8 cellular contexts compared by ENCODE assay signal in genomic region chr12:7937867-7938506, GRCh38. TPM values are rescaled to one million over a fixed set of nuclear protein-coding genes. Genes with fewer than 3 reads are reported as not detected.
A peak's percentile ranks its signal among the peaks of the same experiment; 100 is the strongest.
DNase-seq lines count a peak whose midpoint lies in the region; ATAC-seq and TF ChIP-seq lines count a peak whose summit lies in the region.

No MANE protein-coding gene starts in this region.

- H3K4me3 ChIP-seq in Caco-2 (ENCODE audit: low read depth, low read length) = no peak overlapping the region

- H3K4me1 ChIP-seq in Caco-2 = peaks cover 27% of the 10 kb centered on the region

- BruUV-seq in Caco-2 (replicated peaks; lab: Mats Ljungman, UMichigan) = no TSS peak

- intact Hi-C loops in Caco-2 (cut with micrococcal nuclease; ENCODE audit: unreplicated experiment) = no loop called here
- intact Hi-C loops in activated T-helper 2 cell treated with anti-CD3 and anti-CD28 coated beads, Interferon-gamma antibody, Interleukin-2, Interleukin-4, amounts not matched to agents 10 μg/mL and 5 μg/mL and 100 μg/mL, durations not matched to agents 14 hours and 24 hours and 36 hours (cut with micrococcal nuclease) = loop anchor here (5.0 kb wide), 1 partner anchor 144 kb away; the partner anchor contains the start of gene NECAP1

- TF ChIP-seq CTCF in Caco-2 (IDR thresholded peaks at IDR 0.05; ENCODE audit: insufficient read depth in 1 of 2, low read depth in 1 of 2, low read length in 1 of 2, severe bottlenecking in 1 of 2, unreplicated experiment in 1 of 2) = no peak

- peak overlapping the region; percentile 4 for H3K27ac Mint-ChIP-seq in Caco-2 (ENCODE audit: unreplicated experiment)
- H3K27ac Mint-ChIP-seq in activated T-helper 2 cell treated with anti-CD3 and anti-CD28 coated beads, Interferon-gamma antibody, Interleukin-2, Interleukin-4, amounts not matched to agents 10 μg/mL and 5 μg/mL and 100 μg/mL, durations not matched to agents 14 hours and 24 hours and 36 hours = peak overlapping the region; percentile 49
- H3K27ac Mint-ChIP-seq in naive thymus-derived CD8-positive, alpha-beta T cell = peak overlapping the region in 9 of 10 donors; percentile 22 to 89 (median 50)

- H3K9me3 Mint-ChIP-seq in Caco-2 (ENCODE audit: unreplicated experiment) = no peaks in the 10 kb centered on the region
- no peaks in the 10 kb centered on the region for H3K9me3 Mint-ChIP-seq in activated T-helper 2 cell treated with anti-CD3 and anti-CD28 coated beads, Interferon-gamma antibody, Interleukin-2, Interleukin-4, amounts not matched to agents 10 μg/mL and 5 μg/mL and 100 μg/mL, durations not matched to agents 14 hours and 24 hours and 36 hours
- no peaks in the 10 kb centered on the region for H3K9me3 Mint-ChIP-seq in naive thymus-derived CD8-positive, alpha-beta T cell

- no peaks in the 10 kb centered on the region for H3K36me3 Mint-ChIP-seq in Caco-2 (ENCODE audit: insufficient read depth, unreplicated experiment)
- no peaks in the 10 kb centered on the region for H3K36me3 Mint-ChIP-seq in activated T-helper 2 cell treated with anti-CD3 and anti-CD28 coated beads, Interferon-gamma antibody, Interleukin-2, Interleukin-4, amounts not matched to agents 10 μg/mL and 5 μg/mL and 100 μg/mL, durations not matched to agents 14 hours and 24 hours and 36 hours (ENCODE audit: low read depth)
- no peaks in the 10 kb centered on the region for H3K36me3 Mint-ChIP-seq in naive thymus-derived CD8-positive, alpha-beta T cell

- H3K36me3 ChIP-seq in Caco-2 (ENCODE audit: control insufficient read depth, insufficient read depth, low read length) = peaks cover 4% of the 10 kb centered on the region; the same call in 1 of the 2 replicates

- CTCF ChIA-PET in Caco-2 (lab: Charles Lee) = interaction anchor here (0.7 to 3.1 kb wide), 2 partner anchors 23 to 55 kb away, joined by 4 to 91 read pairs; no protein-coding TSS in a partner anchor

- DNase-seq in Caco-2 = no peak
- peak; percentile 74 for DNase-seq in KBM-7
- DNase-seq in activated T-helper 2 cell treated with anti-CD3 and anti-CD28 coated beads, Interferon-gamma antibody, Interleukin-2, Interleukin-4, amounts not matched to agents 10 μg/mL and 5 μg/mL and 100 μg/mL, durations not matched to agents 14 hours and 24 hours and 36 hours (ENCODE audit: low spot score) = no peak
- DNase-seq in naive thymus-derived CD8-positive, alpha-beta T cell = no peak
- no peak for DNase-seq in COR-L47 (lab: John Stamatoyannopoulos, UW)
- DNase-seq in substantia nigra (lab: John Stamatoyannopoulos, UW) = no peak

- H3K9me3 ChIP-seq in Caco-2 = no peaks in the 10 kb centered on the region

- H3K27ac ChIP-seq in substantia nigra (ENCODE audit: low read depth, low read length, poor library complexity, severe bottlenecking) = no peak overlapping the region

- POLR2A ChIA-PET in Caco-2 (lab: Charles Lee) = interaction anchor here (8.2 kb wide), 1 partner anchor 27 kb away, joined by 749 read pairs; no protein-coding TSS in a partner anchor
- POLR2A ChIA-PET in naive thymus-derived CD8-positive, alpha-beta T cell (lab: Charles Lee) = interaction anchor here (7.3 to 7.5 kb wide), 2 partner anchors 22 to 32 kb away, joined by 73 to 311 read pairs; no protein-coding TSS in a partner anchor

- H3K4me1 Mint-ChIP-seq in Caco-2 (ENCODE audit: low read depth, unreplicated experiment) = peaks cover 15% of the 10 kb centered on the region
- H3K4me1 Mint-ChIP-seq in activated T-helper 2 cell treated with anti-CD3 and anti-CD28 coated beads, Interferon-gamma antibody, Interleukin-2, Interleukin-4, amounts not matched to agents 10 μg/mL and 5 μg/mL and 100 μg/mL, durations not matched to agents 14 hours and 24 hours and 36 hours (ENCODE audit: low read depth) = peaks cover 9% of the 10 kb centered on the region
- peaks cover 2 to 9% (median 8%) of the 10 kb centered on the region in 4 donors for H3K4me1 Mint-ChIP-seq in naive thymus-derived CD8-positive, alpha-beta T cell

- no peaks in the 10 kb centered on the region for H3K27me3 Mint-ChIP-seq in Caco-2 (ENCODE audit: insufficient read depth, unreplicated experiment)
- no peaks in the 10 kb centered on the region for H3K27me3 Mint-ChIP-seq in activated T-helper 2 cell treated with anti-CD3 and anti-CD28 coated beads, Interferon-gamma antibody, Interleukin-2, Interleukin-4, amounts not matched to agents 10 μg/mL and 5 μg/mL and 100 μg/mL, durations not matched to agents 14 hours and 24 hours and 36 hours (ENCODE audit: low read depth)
- H3K27me3 Mint-ChIP-seq in naive thymus-derived CD8-positive, alpha-beta T cell = no peaks in the 10 kb centered on the region

- peak overlapping the region; percentile 2 for H3K4me3 Mint-ChIP-seq in Caco-2 (ENCODE audit: unreplicated experiment)
- peak overlapping the region; percentile 26 for H3K4me3 Mint-ChIP-seq in activated T-helper 2 cell treated with anti-CD3 and anti-CD28 coated beads, Interferon-gamma antibody, Interleukin-2, Interleukin-4, amounts not matched to agents 10 μg/mL and 5 μg/mL and 100 μg/mL, durations not matched to agents 14 hours and 24 hours and 36 hours (ENCODE audit: low read depth)
- H3K4me3 Mint-ChIP-seq in naive thymus-derived CD8-positive, alpha-beta T cell = peak overlapping the region in 2 of 10 donors; percentile 4 to 20

- ATAC-seq in naive thymus-derived CD8-positive, alpha-beta T cell = no peak
- ATAC-seq in GM21515 (IDR thresholded peaks at IDR 0.05; ENCODE audit: unreplicated experiment) = no peak
- no peak for ATAC-seq in GM18867 (IDR thresholded peaks at IDR 0.05; ENCODE audit: unreplicated experiment)

- in situ Hi-C loops in KBM-7 (cut with MboI; ENCODE audit: low pct_unique_long_range_greater_than_20kb, low sequenced_read_pairs) = no loop called here

- H3K27me3 ChIP-seq in Caco-2 (replicated peaks; ENCODE audit: control insufficient read depth, insufficient read depth, low read length) = no peaks in the 10 kb centered on the region

RNA-seq across cellular contexts. Expression of gene SLC2A3, which starts 2.0 kb away (rescaled TPM):
- 2,966 and 3,303 TPM in 2 replicates for total RNA-seq in Caco-2 (2022)
- total RNA-seq in activated T-helper 2 cell treated with anti-CD3 and anti-CD28 coated beads, Interferon-gamma antibody, Interleukin-2, Interleukin-4, amounts not matched to agents 10 μg/mL and 5 μg/mL and 100 μg/mL, durations not matched to agents 14 hours and 24 hours and 36 hours = 456 and 474 TPM in 2 replicates
- total RNA-seq in naive thymus-derived CD8-positive, alpha-beta T cell = 100 to 1,000 TPM; 108 to 115 TPM
- polyA plus RNA-seq in naive thymus-derived CD8-positive, alpha-beta T cell = 10 to 100 TPM; 47.6 to 88.0 (median 71.8) TPM
